8 cellular contexts compared by ENCODE assay signal in the genomic region with DNA sequence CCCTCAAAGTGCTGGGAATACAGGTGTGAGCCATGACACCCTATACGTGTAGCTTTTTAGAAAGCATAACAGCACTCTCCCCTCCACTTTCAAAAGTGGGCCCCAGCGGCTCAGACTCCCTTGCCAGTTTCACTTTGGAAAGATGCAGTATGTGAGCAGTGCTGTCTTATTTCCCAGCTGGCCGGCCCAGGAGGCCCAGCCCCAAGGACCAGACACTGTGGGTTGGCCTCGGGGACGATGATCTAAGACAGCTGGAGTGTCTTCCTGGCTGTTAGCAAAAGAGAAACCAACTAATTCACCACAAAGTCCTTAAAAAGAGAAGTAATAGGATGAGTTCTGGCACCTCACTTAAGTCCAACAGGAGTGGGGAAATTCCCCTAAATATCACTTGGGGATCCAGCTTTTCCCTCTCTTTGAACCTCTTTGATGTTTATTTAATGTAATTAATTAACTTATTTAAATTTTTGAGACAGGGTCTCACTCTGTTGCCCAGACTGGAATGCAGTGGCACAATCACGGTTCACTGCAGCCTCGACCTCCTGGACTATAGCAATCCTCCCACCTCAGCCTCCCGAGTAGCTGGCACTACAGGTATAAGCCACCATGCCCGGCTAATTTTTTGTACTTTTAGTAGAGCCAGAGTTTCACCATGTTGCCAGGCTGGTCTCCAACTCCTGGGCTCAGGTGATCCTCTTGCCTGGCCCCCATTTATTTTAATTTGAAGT. TPM values are rescaled to one million over a fixed set of nuclear protein-coding genes. Genes with fewer than 3 reads are reported as not detected.
DNase-seq lines count a peak whose midpoint lies in the region; ATAC-seq and TF ChIP-seq lines count a peak whose summit lies in the region.

No MANE protein-coding gene starts in this region.

- H3K4me1 ChIP-seq in OCI-LY3 (ENCODE audit: low read length) (peaks cover 35% of the 10 kb centered on the region), esophagus muscularis mucosa (peaks cover 39 to 50% (median 42%) of the 10 kb centered on the region in 4 donors)

- no peaks in the 10 kb centered on the region for H3K36me3 ChIP-seq in OCI-LY3 (replicated peaks; ENCODE audit: low read depth, low read length)
- no peaks in the 10 kb centered on the region for H3K36me3 ChIP-seq in esophagus muscularis mucosa

- no peaks in the 10 kb centered on the region for H3K9me3 Mint-ChIP-seq in osteocyte (ENCODE audit: unreplicated experiment)

- TF ChIP-seq EP300 in esophagus muscularis mucosa (IDR thresholded peaks at IDR 0.05) = no peak

- in situ Hi-C loops in GM13976 (cut with MboI; ENCODE audit: low sequenced_read_pairs, unreplicated experiment) = no loop called here

- no peaks in the 10 kb centered on the region for H4K20me1 ChIP-seq in OCI-LY3 (ENCODE audit: insufficient read depth, low read length)

- peak; percentile 51 for ATAC-seq in HG02571 (IDR thresholded peaks at IDR 0.05; ENCODE audit: unreplicated experiment)

- H3K79me2 ChIP-seq in OCI-LY3 (ENCODE audit: low read length) = no peaks in the 10 kb centered on the region

- DNase-seq in GM13976 (ENCODE audit: low spot score) = peak; percentile 74
- DNase-seq in esophagus muscularis mucosa (ENCODE audit: extremely low spot score) = peak; percentile 94
- peak; percentile 87 for DNase-seq in osteocyte (ENCODE audit: extremely low spot score, unreplicated experiment)
- DNase-seq in DMS79 treated with DMSO at 0.1 percent for 48 hours (lab: John Stamatoyannopoulos, UW) = no peak
- no peak for DNase-seq in LoVo (ENCODE audit: low spot score)
- DNase-seq in NCI-H146 treated with DMSO at 0.1 percent for 48 hours (lab: John Stamatoyannopoulos, UW; ENCODE audit: unreplicated experiment) = no peak

- no peaks in the 10 kb centered on the region for H3K27me3 Mint-ChIP-seq in osteocyte (ENCODE audit: unreplicated experiment)

- H3K4me2 ChIP-seq in OCI-LY3 (ENCODE audit: low read length) = peak overlapping the region; percentile 82

- H3K9me3 ChIP-seq in OCI-LY3 (ENCODE audit: insufficient read depth, low read length) (no peaks in the 10 kb centered on the region), esophagus muscularis mucosa (no peaks in the 10 kb centered on the region)

- intact Hi-C loops in esophagus muscularis mucosa (cut with DNase I) = no loop called here

- peak overlapping the region; percentile 40; the same call in 1 of the 2 replicates for H3K9ac ChIP-seq in OCI-LY3 (ENCODE audit: low read length)

- H2AFZ ChIP-seq in OCI-LY3 (ENCODE audit: low read depth, low read length) = no peak overlapping the region

- no peak for TF ChIP-seq POLR2A in esophagus muscularis mucosa (IDR thresholded peaks at IDR 0.05; ENCODE audit: low read depth)

- H3K27me3 ChIP-seq in OCI-LY3 (ENCODE audit: low read depth, low read length) = no peaks in the 10 kb centered on the region
- H3K27me3 ChIP-seq in esophagus muscularis mucosa = no peaks in the 10 kb centered on the region

- H3K36me3 Mint-ChIP-seq in osteocyte (ENCODE audit: unreplicated experiment) = no peaks in the 10 kb centered on the region

- TF ChIP-seq CTCF in GM13976 (IDR thresholded peaks at IDR 0.05; ENCODE audit: borderline replicate concordance, control extremely low read depth, extremely low read depth, insufficient read depth, missing control alignments) (no peak), OCI-LY3 (IDR thresholded peaks at IDR 0.05; ENCODE audit: low read depth, low read length) (no peak), esophagus muscularis mucosa (IDR thresholded peaks at IDR 0.05) (peak in 1 of 3 experiments; percentile 3), osteocyte (IDR thresholded peaks at IDR 0.05) (no peak)

- peaks cover 58% of the 10 kb centered on the region for H3K4me1 Mint-ChIP-seq in osteocyte (ENCODE audit: unreplicated experiment)

- WGBS in esophagus muscularis mucosa = 44% methylated on average over 9 of the region's 9 CpGs

- H3K4me3 Mint-ChIP-seq in osteocyte (ENCODE audit: unreplicated experiment) = peak overlapping the region; percentile 58

- peak overlapping the region; percentile 88 for H3K27ac Mint-ChIP-seq in osteocyte (ENCODE audit: unreplicated experiment)

- H3K27ac ChIP-seq in OCI-LY3 (ENCODE audit: low read length) (peak overlapping the region; percentile 32; the same call in 1 of the 2 replicates), esophagus muscularis mucosa (replicated peaks in 1 of 4) (peak overlapping the region; percentile 50 to 65 (median 62))

- H3K4me3 ChIP-seq in OCI-LY3 (ENCODE audit: low read length) (peak overlapping the region; percentile 63), esophagus muscularis mucosa (peak overlapping the region in 2 of 4 donors; percentile 5 to 22)

RNA-seq across cellular contexts. Expression of gene CLIC4, which starts 17.6 kb away (rescaled TPM):
- 100 to 1,000 TPM; 375 to 606 (median 595) TPM for total RNA-seq in esophagus muscularis mucosa
- total RNA-seq in osteocyte = 369 and 370 TPM in 2 replicates

Comparison
In these comparisons a context has a peak if more than half of its experiments do, and no peak if none do; other contexts are left out.
1. DNase-seq: peak in GM13976 (single experiment), esophagus muscularis mucosa (single experiment) and osteocyte (single experiment); none in DMS79 treated with DMSO at 0.1 percent for 48 hours (single experiment), LoVo (single experiment) and NCI-H146 treated with DMSO at 0.1 percent for 48 hours (single experiment).